Comparison of ENCODE assay signal across 10 cellular contexts in the genomic region with DNA sequence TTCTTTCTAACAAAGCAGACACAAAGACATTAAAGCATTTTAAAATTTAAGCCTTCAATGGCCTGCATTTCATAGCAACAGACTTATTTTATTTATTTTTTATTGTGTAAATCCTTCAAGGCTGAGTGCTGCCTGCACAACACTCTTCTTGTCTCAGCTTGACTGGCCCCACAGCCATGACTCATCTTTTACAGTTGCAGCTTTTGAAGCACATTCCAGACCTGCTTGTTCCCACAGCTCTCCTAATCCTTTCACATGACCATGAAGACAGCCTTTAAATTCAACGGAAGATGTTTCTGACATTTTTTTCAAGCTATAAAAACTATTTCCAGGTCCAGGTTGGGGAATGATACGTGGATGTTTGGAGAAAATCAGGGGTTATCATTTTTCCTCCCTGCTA.
A peak's percentile ranks its signal among the peaks of the same experiment; 100 is the strongest.
DNase-seq lines count a peak whose midpoint lies in the region; ATAC-seq, FAIRE-seq and TF ChIP-seq lines count a peak whose summit lies in the region.
"Had no signal": no experiment of that assay in that cellular context is flagged by ENCODE, and none has a peak within 500 bp of the region (broad histone marks: within the 10 kb centered on the region; RNA-seq: fewer than 3 reads in every experiment).

No MANE protein-coding gene starts in this region.

- no peak overlapping the region for H3K9ac ChIP-seq in GM12878 (ENCODE audit: control insufficient read depth, insufficient read depth, low read length)

- no peak for TF ChIP-seq EP300 in GM12878 (IDR thresholded peaks at IDR 0.05; ENCODE audit: borderline replicate concordance in 1 of 2, control insufficient read depth in 1 of 2, low read depth in 2 of 2, low read length in 2 of 2)

- H3K27me3 ChIP-seq in GM12878 (replicated peaks in 1 of 2; ENCODE audit: control insufficient read depth in 2 of 2, insufficient read depth in 2 of 2, low read length in 1 of 2): no peaks in the 10 kb centered on the region
- H3K27me3 ChIP-seq: upper lobe of left lung had no signal

- RAD21 ChIA-PET in GM12878 (lab: Charles Lee; ENCODE audit: unreplicated experiment): no interaction called here

- FAIRE-seq in GM12878 (lab: Jason Lieb, UNC): no peak
- FAIRE-seq: K562 had no signal

- no peaks in the 10 kb centered on the region for H3K4me1 ChIP-seq in GM12878 (ENCODE audit: control insufficient read depth, insufficient read depth, low read length)
- H3K4me1 ChIP-seq: upper lobe of left lung had no signal

- WGBS in GM12878 (ENCODE audit: insufficient coverage, insufficient replicate concordance, low lambda C conversion rate, missing lambda C conversion rate): 0% methylated on average over 2 of the region's 2 CpGs

- in situ Hi-C loops in GM12878 (cut with MboI): no loop called here

- no TSS peak for BruUV-seq in GM12878 (replicated peaks; lab: Mats Ljungman, UMichigan)

- no peak overlapping the region for H3K27ac ChIP-seq in GM12878 (ENCODE audit: control insufficient read depth, insufficient read depth)
- H3K27ac ChIP-seq: upper lobe of left lung had no signal

- peaks cover 20% of the 10 kb centered on the region for H3K9me3 Mint-ChIP-seq in activated T-helper 1 cell treated with anti-CD3 and anti-CD28 coated beads, Interleukin-12 subunit alpha, Interleukin-12 subunit beta, Interleukin-2, Interleukin-4 antibody, amounts not matched to agents 30 ng/mL and 10 ng/mL and 1 ng/mL, durations not matched to agents 14 hours and 24 hours and 36 hours

- no peak overlapping the region for H3K27ac Mint-ChIP-seq in activated T-helper 1 cell treated with anti-CD3 and anti-CD28 coated beads, Interleukin-12 subunit alpha, Interleukin-12 subunit beta, Interleukin-2, Interleukin-4 antibody, amounts not matched to agents 30 ng/mL and 10 ng/mL and 1 ng/mL, durations not matched to agents 14 hours and 24 hours and 36 hours

- no peak for TF ChIP-seq CTCF in GM12878 (IDR thresholded peaks at IDR 0.05 in 2 of 3, conservative IDR thresholded peaks at IDR 0.05 in 1 of 3; ENCODE audit: control insufficient read depth in 2 of 3, extremely low read depth in 1 of 3, insufficient read depth in 1 of 3, low read depth in 3 of 3, low read length in 3 of 3)

- H3K4me1 Mint-ChIP-seq in activated T-helper 1 cell treated with anti-CD3 and anti-CD28 coated beads, Interleukin-12 subunit alpha, Interleukin-12 subunit beta, Interleukin-2, Interleukin-4 antibody, amounts not matched to agents 30 ng/mL and 10 ng/mL and 1 ng/mL, durations not matched to agents 14 hours and 24 hours and 36 hours (ENCODE audit: low read depth): no peaks in the 10 kb centered on the region

- DNase-seq in COLO829 (ENCODE audit: low spot score): peak; percentile 93
- peak; percentile 13 for DNase-seq in HuH-7.5 (ENCODE audit: low spot score)
- DNase-seq in GM12878 (ENCODE audit: low read depth, low spot score): no peak
- peak; percentile 58 for DNase-seq in medulla oblongata (ENCODE audit: extremely low spot score)
- no peak for DNase-seq in activated naive CD4-positive, alpha-beta T cell (lab: John Stamatoyannopoulos, UW)
- DNase-seq in MV-4-11 (lab: John Stamatoyannopoulos, UW): no peak
- no peak for DNase-seq in activated T-helper 1 cell treated with anti-CD3 and anti-CD28 coated beads, Interleukin-12 subunit alpha, Interleukin-12 subunit beta, Interleukin-2, Interleukin-4 antibody, amounts not matched to agents 30 ng/mL and 10 ng/mL and 1 ng/mL, durations not matched to agents 14 hours and 24 hours and 36 hours (ENCODE audit: low spot score)

- H3K27me3 Mint-ChIP-seq in activated T-helper 1 cell treated with anti-CD3 and anti-CD28 coated beads, Interleukin-12 subunit alpha, Interleukin-12 subunit beta, Interleukin-2, Interleukin-4 antibody, amounts not matched to agents 30 ng/mL and 10 ng/mL and 1 ng/mL, durations not matched to agents 14 hours and 24 hours and 36 hours (ENCODE audit: insufficient read depth): no peaks in the 10 kb centered on the region

- SMC1A ChIA-PET in GM12878 (lab: Charles Lee; ENCODE audit: uncharacterized antibody, unreplicated experiment): no interaction called here

- H3K4me3 ChIP-seq in GM12878: no peak overlapping the region
- H3K4me3 ChIP-seq: K562, upper lobe of left lung had no signal

- H3K4me2 ChIP-seq in GM12878 (ENCODE audit: control insufficient read depth, insufficient read depth): no peak overlapping the region

- CTCF ChIA-PET in GM12878 (lab: Yijun Ruan, JAX): interaction anchor here (0.5 kb wide), 1 partner anchor 34 kb away, joined by 3 read pairs; no protein-coding TSS in a partner anchor

- no peaks in the 10 kb centered on the region for H4K20me1 ChIP-seq in GM12878 (ENCODE audit: control insufficient read depth, insufficient read depth)

- TF ChIP-seq RAD21 in GM12878 (IDR thresholded peaks at IDR 0.05; ENCODE audit: insufficient read depth, low read depth, low read length): no peak

- no peak overlapping the region for H3K4me3 Mint-ChIP-seq in activated T-helper 1 cell treated with anti-CD3 and anti-CD28 coated beads, Interleukin-12 subunit alpha, Interleukin-12 subunit beta, Interleukin-2, Interleukin-4 antibody, amounts not matched to agents 30 ng/mL and 10 ng/mL and 1 ng/mL, durations not matched to agents 14 hours and 24 hours and 36 hours

- ATAC-seq in GM12878 (0 out of 3 replicates have a peak, but pooled peaks have one; percentile 32), HG03342 (IDR thresholded peaks at IDR 0.05; ENCODE audit: unreplicated experiment) (no peak)
- ATAC-seq: K562 had no signal

- peaks cover under 1% of the 10 kb centered on the region; the same call in 2 of the 3 replicates for H3K9me3 ChIP-seq in GM12878 (replicated peaks; ENCODE audit: control insufficient read depth, insufficient read depth, low read length)

- no peak for TF ChIP-seq POLR2A in GM12878 (IDR thresholded peaks at IDR 0.05; ENCODE audit: low read depth, low read length)

- intact Hi-C loops in GM12878 (cut with micrococcal nuclease; ENCODE audit: unreplicated experiment): no loop called here
- intact Hi-C loops in activated T-helper 1 cell treated with anti-CD3 and anti-CD28 coated beads, Interleukin-12 subunit alpha, Interleukin-12 subunit beta, Interleukin-2, Interleukin-4 antibody, amounts not matched to agents 30 ng/mL and 10 ng/mL and 1 ng/mL, durations not matched to agents 14 hours and 24 hours and 36 hours (cut with micrococcal nuclease): no loop called here

- H3K79me2 ChIP-seq in GM12878 (ENCODE audit: control insufficient read depth, insufficient read depth, low read length): no peaks in the 10 kb centered on the region

- no peaks in the 10 kb centered on the region for H3K36me3 ChIP-seq in GM12878 (ENCODE audit: control insufficient read depth in 2 of 2, insufficient read depth in 2 of 2, low read length in 1 of 2)
- H3K36me3 ChIP-seq: upper lobe of left lung had no signal

- no peaks in the 10 kb centered on the region for H3K36me3 Mint-ChIP-seq in activated T-helper 1 cell treated with anti-CD3 and anti-CD28 coated beads, Interleukin-12 subunit alpha, Interleukin-12 subunit beta, Interleukin-2, Interleukin-4 antibody, amounts not matched to agents 30 ng/mL and 10 ng/mL and 1 ng/mL, durations not matched to agents 14 hours and 24 hours and 36 hours (ENCODE audit: low read depth)

- POLR2A ChIA-PET in GM12878 (lab: Charles Lee): no interaction called here

- peak overlapping the region; percentile 41; the same call in 1 of the 2 replicates for H2AFZ ChIP-seq in GM12878 (ENCODE audit: control insufficient read depth, low read depth, low read length)

TF ChIP-seq in GM12878, 131 proteins besides CTCF, POLR2A, EP300 and RAD21:
- TF ChIP-seq ZNF274 (IDR thresholded peaks at IDR 0.05; ENCODE audit: insufficient read depth, insufficient read length) (no peak), PAX5 (IDR thresholded peaks at IDR 0.05; ENCODE audit: borderline replicate concordance, low read depth, low read length) (no peak), ATF7 (IDR thresholded peaks at IDR 0.05; ENCODE audit: low read depth) (no peak), MEF2B (IDR thresholded peaks at IDR 0.05; ENCODE audit: partially characterized antibody, poor library complexity, severe bottlenecking) (no peak)
- TF ChIP-seq, protein P1, sequence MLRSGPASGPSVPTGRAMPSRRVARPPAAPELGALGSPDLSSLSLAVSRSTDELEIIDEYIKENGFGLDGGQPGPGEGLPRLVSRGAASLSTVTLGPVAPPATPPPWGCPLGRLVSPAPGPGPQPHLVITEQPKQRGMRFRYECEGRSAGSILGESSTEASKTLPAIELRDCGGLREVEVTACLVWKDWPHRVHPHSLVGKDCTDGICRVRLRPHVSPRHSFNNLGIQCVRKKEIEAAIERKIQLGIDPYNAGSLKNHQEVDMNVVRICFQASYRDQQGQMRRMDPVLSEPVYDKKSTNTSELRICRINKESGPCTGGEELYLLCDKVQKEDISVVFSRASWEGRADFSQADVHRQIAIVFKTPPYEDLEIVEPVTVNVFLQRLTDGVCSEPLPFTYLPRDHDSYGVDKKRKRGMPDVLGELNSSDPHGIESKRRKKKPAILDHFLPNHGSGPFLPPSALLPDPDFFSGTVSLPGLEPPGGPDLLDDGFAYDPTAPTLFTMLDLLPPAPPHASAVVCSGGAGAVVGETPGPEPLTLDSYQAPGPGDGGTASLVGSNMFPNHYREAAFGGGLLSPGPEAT (IDR thresholded peaks at IDR 0.05; ENCODE audit: low read depth): no peak
- TF ChIP-seq, protein P2, sequence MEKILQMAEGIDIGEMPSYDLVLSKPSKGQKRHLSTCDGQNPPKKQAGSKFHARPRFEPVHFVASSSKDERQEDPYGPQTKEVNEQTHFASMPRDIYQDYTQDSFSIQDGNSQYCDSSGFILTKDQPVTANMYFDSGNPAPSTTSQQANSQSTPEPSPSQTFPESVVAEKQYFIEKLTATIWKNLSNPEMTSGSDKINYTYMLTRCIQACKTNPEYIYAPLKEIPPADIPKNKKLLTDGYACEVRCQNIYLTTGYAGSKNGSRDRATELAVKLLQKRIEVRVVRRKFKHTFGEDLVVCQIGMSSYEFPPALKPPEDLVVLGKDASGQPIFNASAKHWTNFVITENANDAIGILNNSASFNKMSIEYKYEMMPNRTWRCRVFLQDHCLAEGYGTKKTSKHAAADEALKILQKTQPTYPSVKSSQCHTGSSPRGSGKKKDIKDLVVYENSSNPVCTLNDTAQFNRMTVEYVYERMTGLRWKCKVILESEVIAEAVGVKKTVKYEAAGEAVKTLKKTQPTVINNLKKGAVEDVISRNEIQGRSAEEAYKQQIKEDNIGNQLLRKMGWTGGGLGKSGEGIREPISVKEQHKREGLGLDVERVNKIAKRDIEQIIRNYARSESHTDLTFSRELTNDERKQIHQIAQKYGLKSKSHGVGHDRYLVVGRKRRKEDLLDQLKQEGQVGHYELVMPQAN (conservative IDR thresholded peaks at IDR 0.05): no peak

Comparison
In these comparisons a context has a peak if more than half of its experiments do, and no peak if none do; other contexts are left out.
1. DNase-seq: peak in COLO829 (single experiment), HuH-7.5 (single experiment) and medulla oblongata (single experiment); none in GM12878 (single experiment), activated naive CD4-positive, alpha-beta T cell (0 of 4), MV-4-11 (single experiment) and activated T-helper 1 cell treated with anti-CD3 and anti-CD28 coated beads, Interleukin-12 subunit alpha, Interleukin-12 subunit beta, Interleukin-2, Interleukin-4 antibody, amounts not matched to agents 30 ng/mL and 10 ng/mL and 1 ng/mL, durations not matched to agents 14 hours and 24 hours and 36 hours (single experiment).